ENCODE assay signal across 31 cellular contexts in the genomic region with DNA sequence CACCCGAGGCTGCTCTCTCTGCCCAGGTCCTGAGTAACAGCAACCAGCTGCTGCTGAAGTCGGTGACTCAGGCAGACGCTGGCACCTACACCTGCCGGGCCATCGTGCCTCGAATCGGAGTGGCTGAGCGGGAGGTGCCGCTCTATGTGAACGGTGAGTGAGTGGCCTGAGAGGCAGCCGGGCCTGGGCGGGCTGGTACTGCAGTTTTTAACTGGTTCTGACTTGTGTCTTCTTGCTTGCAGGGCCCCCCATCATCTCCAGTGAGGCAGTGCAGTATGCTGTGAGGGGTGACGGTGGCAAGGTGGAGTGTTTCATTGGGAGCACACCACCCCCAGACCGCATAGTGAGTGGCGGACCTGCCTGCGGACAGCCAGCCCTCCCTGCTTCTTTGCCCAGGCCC.
"Had no signal": no experiment of that assay in that cellular context is flagged by ENCODE, and none has a peak within 500 bp of the region (broad histone marks: within the 10 kb centered on the region; RNA-seq: fewer than 3 reads in every experiment).

No MANE protein-coding gene starts in this region.

- H3K4me3 Mint-ChIP-seq: naive B cell; naive thymus-derived CD8-positive, alpha-beta T cell; natural killer cell treated with Interleukin-12 subunit alpha and Interleukin-12 subunit beta and Interleukin-15 and Interleukin-18, amount 100 ng/mL, for 72 hours; nephron progenitor cell; neural crest cell; stimulated activated memory B cell treated with anti-CD40 and anti-IgM and Interleukin-4, amounts not matched to agents 10 μg/mL and 1 μg/mL and 100 μg/mL, for 72 hours; stimulated activated naive CD8-positive, alpha-beta T cell treated with anti-CD3 and anti-CD28 coated beads, Interleukin-15, amount 100 ng/mL, for 72 hours; type B pancreatic cell had no signal

- DNase-seq: naive B cell; naive thymus-derived CD8-positive, alpha-beta T cell; nephron progenitor cell; occipital lobe; ovary; posterior cingulate gyrus; psoas muscle; right cardiac atrium; right lobe of liver; sigmoid colon; small intestine; stimulated activated CD4-positive, alpha-beta T cell treated with anti-CD3 and anti-CD28 coated beads, Interleukin-12 subunit alpha, Interleukin-12 subunit beta, amount 100 ng/mL, for 4 hours; stimulated activated CD4-positive, alpha-beta T cell treated with anti-CD3 and anti-CD28 coated beads, Interleukin-1b, Interleukin-23, amount 100 ng/mL, for 48 hours; stimulated activated CD4-positive, alpha-beta T cell treated with anti-CD3 and anti-CD28 coated beads, Interleukin-4, amount 100 ng/mL, for 1 hour; stimulated activated CD4-positive, alpha-beta T cell treated with anti-CD3 and anti-CD28 coated beads, Interleukin-4, amount 100 ng/mL, for 4 hours; stimulated activated CD8-positive, alpha-beta memory T cell treated with anti-CD3 and anti-CD28 coated beads, Interleukin-4, amount 100 ng/mL, for 48 hours; stimulated activated naive CD4-positive, alpha-beta T cell; stimulated activated naive CD8-positive, alpha-beta T cell treated with anti-CD3 and anti-CD28 coated beads, Interleukin-15, amount 100 ng/mL, for 72 hours; stimulated activated naive CD8-positive, alpha-beta T cell treated with anti-CD3 and anti-CD28 coated beads, Interleukin-15, Interleukin-2, amounts not matched to agents 100 U/mL and 50 U/mL, for 24 hours; substantia nigra; testis; tibial artery; transverse colon had no signal

- H3K9ac ChIP-seq: parathyroid adenoma had no signal

- H3K27ac Mint-ChIP-seq: naive B cell; naive thymus-derived CD8-positive, alpha-beta T cell; natural killer cell treated with Interleukin-12 subunit alpha and Interleukin-12 subunit beta and Interleukin-15 and Interleukin-18, amount 100 ng/mL, for 72 hours; nephron progenitor cell; progenitor cell of endocrine pancreas; stimulated activated memory B cell treated with anti-CD40 and anti-IgM and Interleukin-4, amounts not matched to agents 10 μg/mL and 1 μg/mL and 100 μg/mL, for 72 hours; type B pancreatic cell had no signal

- H3K36me3 Mint-ChIP-seq: naive B cell; naive thymus-derived CD8-positive, alpha-beta T cell; natural killer cell treated with Interleukin-12 subunit alpha and Interleukin-12 subunit beta and Interleukin-15 and Interleukin-18, amount 100 ng/mL, for 72 hours; stimulated activated memory B cell treated with anti-CD40 and anti-IgM and Interleukin-4, amounts not matched to agents 10 μg/mL and 1 μg/mL and 100 μg/mL, for 72 hours had no signal

- H3K27me3 Mint-ChIP-seq: progenitor cell of endocrine pancreas; stimulated activated naive CD8-positive, alpha-beta T cell treated with anti-CD3 and anti-CD28 coated beads, Interleukin-15, amount 100 ng/mL, for 72 hours; type B pancreatic cell had no signal

- H3K9me3 Mint-ChIP-seq: naive B cell; naive thymus-derived CD8-positive, alpha-beta T cell; natural killer cell treated with Interleukin-12 subunit alpha and Interleukin-12 subunit beta and Interleukin-15 and Interleukin-18, amount 100 ng/mL, for 72 hours; nephron progenitor cell; neural crest cell; stimulated activated memory B cell treated with anti-CD40 and anti-IgM and Interleukin-4, amounts not matched to agents 10 μg/mL and 1 μg/mL and 100 μg/mL, for 72 hours; stimulated activated naive CD8-positive, alpha-beta T cell treated with anti-CD3 and anti-CD28 coated beads, Interleukin-15, amount 100 ng/mL, for 72 hours; type B pancreatic cell had no signal

- H3K4me3 ChIP-seq: ovary, psoas muscle, right lobe of liver, sigmoid colon, suprapubic skin, testis, tibial artery, transverse colon, vagina had no signal

- H3K36me3 ChIP-seq: ovary, right lobe of liver, transverse colon had no signal

- H3K4me1 Mint-ChIP-seq: naive thymus-derived CD8-positive, alpha-beta T cell; stimulated activated naive CD8-positive, alpha-beta T cell treated with anti-CD3 and anti-CD28 coated beads, Interleukin-15, amount 100 ng/mL, for 72 hours had no signal

- H3K9me3 ChIP-seq: ovary, psoas muscle, right lobe of liver, sigmoid colon, suprapubic skin, testis, tibial artery, transverse colon, vagina had no signal

- H2AFZ ChIP-seq: parathyroid adenoma had no signal

- H3K27me3 ChIP-seq: ovary, right lobe of liver, sigmoid colon, suprapubic skin, testis, tibial artery, transverse colon, vagina had no signal

- H3K27ac ChIP-seq: ovary, parathyroid adenoma, psoas muscle, right lobe of liver, sigmoid colon, suprapubic skin, testis, tibial artery, transverse colon, vagina had no signal

- H3K4me1 ChIP-seq: parathyroid adenoma, psoas muscle, right lobe of liver, sigmoid colon, suprapubic skin, testis, tibial artery, transverse colon, vagina had no signal

- ATAC-seq: naive thymus-derived CD8-positive, alpha-beta T cell; natural killer cell treated with Interleukin-12 subunit alpha and Interleukin-12 subunit beta and Interleukin-15 and Interleukin-18, amount 100 ng/mL, for 72 hours; psoas muscle; right cardiac atrium; right lobe of liver; stimulated activated memory B cell treated with anti-CD40 and anti-IgM and Interleukin-4, amounts not matched to agents 10 μg/mL and 1 μg/mL and 100 μg/mL, for 72 hours; stimulated activated naive CD8-positive, alpha-beta T cell treated with anti-CD3 and anti-CD28 coated beads, Interleukin-15, amount 100 ng/mL, for 72 hours; stimulated activated naive CD8-positive, alpha-beta T cell treated with anti-CD3 and anti-CD28 coated beads, Interleukin-15, Interleukin-2, amounts not matched to agents 100 U/mL and 50 U/mL, for 24 hours had no signal
